In genomic region chr5:113378960-113379541, GRCh38 we compare ENCODE assay signal across 8 cellular contexts. TPM values are rescaled to one million over a fixed set of nuclear protein-coding genes. Genes with fewer than 3 reads are reported as not detected.
DNase-seq lines count a peak whose midpoint lies in the region; ATAC-seq and TF ChIP-seq lines count a peak whose summit lies in the region.

No MANE protein-coding gene starts in this region.

- WGBS in upper lobe of left lung, 2 donors: 14 to 22% methylated on average over 4 of the region's 4 CpGs

- peaks cover 4% of the 10 kb centered on the region for H3K27me3 Mint-ChIP-seq in CD4-positive, CD25-positive, alpha-beta regulatory T cell
- H3K27me3 Mint-ChIP-seq in activated T-cell treated with anti-CD3 and anti-CD28 coated beads, Interleukin-2, amount 50 U/mL, for 72 hours (ENCODE audit: low read depth): peaks cover 30% of the 10 kb centered on the region

- peaks cover 18 to 47% (median 38%) of the 10 kb centered on the region in 4 donors for H3K4me1 Mint-ChIP-seq in CD4-positive, CD25-positive, alpha-beta regulatory T cell
- H3K4me1 Mint-ChIP-seq in activated T-cell treated with anti-CD3 and anti-CD28 coated beads, Interleukin-2, amount 50 U/mL, for 72 hours (ENCODE audit: low read depth): peaks cover 36% of the 10 kb centered on the region

- H3K36me3 Mint-ChIP-seq in CD4-positive, CD25-positive, alpha-beta regulatory T cell: no peaks in the 10 kb centered on the region
- H3K36me3 Mint-ChIP-seq in activated T-cell treated with anti-CD3 and anti-CD28 coated beads, Interleukin-2, amount 50 U/mL, for 72 hours (ENCODE audit: insufficient read depth in 2 of 2): no peaks in the 10 kb centered on the region

- POLR2A ChIA-PET in Panc1 (lab: Charles Lee): interaction anchor here (0.6 kb wide), 1 partner anchor 328 kb away, joined by 5 read pairs; no protein-coding TSS in a partner anchor

- peak overlapping the region; percentile 71 for H3K4me3 ChIP-seq in CD4-positive, CD25-positive, alpha-beta regulatory T cell (ENCODE audit: low read depth, low read length)
- H3K4me3 ChIP-seq in Panc1 (ENCODE audit: low read depth in 2 of 2, low read length in 2 of 2): no peak overlapping the region
- H3K4me3 ChIP-seq in fibroblast of pulmonary artery (replicated peaks; ENCODE audit: low read depth, low read length): no peak overlapping the region
- no peak overlapping the region for H3K4me3 ChIP-seq in upper lobe of left lung

- peak overlapping the region in 2 of 3 donors; percentile 49 to 67 for H3K27ac Mint-ChIP-seq in CD4-positive, CD25-positive, alpha-beta regulatory T cell
- H3K27ac Mint-ChIP-seq in activated T-cell treated with anti-CD3 and anti-CD28 coated beads, Interleukin-2, amount 50 U/mL, for 72 hours: no peak overlapping the region

- ATAC-seq in CD4-positive, CD25-positive, alpha-beta regulatory T cell (ENCODE audit: low read depth in 2 of 2): peak; percentile 48 to 56
- ATAC-seq in GM19351 (IDR thresholded peaks at IDR 0.05; ENCODE audit: unreplicated experiment) (peak; percentile 80), HG03565 (IDR thresholded peaks at IDR 0.05; ENCODE audit: unreplicated experiment) (peak; percentile 81), Panc1 (peak; percentile 77), omental fat pad (ENCODE audit: low FRiP score) (peak; percentile 68), upper lobe of left lung (ENCODE audit: low FRiP score in 2 of 2) (peak in 1 of 2 donors; percentile 84)
- ATAC-seq in activated T-cell treated with anti-CD3 and anti-CD28 coated beads, Interleukin-2, amount 50 U/mL, for 72 hours (replicated peaks in 1 of 2): peak; percentile 68 to 75

- CTCF ChIA-PET in Panc1 (lab: Charles Lee): interaction anchor here (0.6 to 1.7 kb wide), 2 partner anchors 114 to 132 kb away, joined by 3 to 7 read pairs; no protein-coding TSS in a partner anchor

- TF ChIP-seq EP300 in upper lobe of left lung (IDR thresholded peaks at IDR 0.05): no peak

- intact Hi-C loops in Panc1 (cut with micrococcal nuclease; ENCODE audit: unreplicated experiment): loop anchor here (1.0 kb wide), 2 partner anchors 132 to 227 kb away; no protein-coding TSS in a partner anchor

- no peaks in the 10 kb centered on the region for H3K9me3 Mint-ChIP-seq in CD4-positive, CD25-positive, alpha-beta regulatory T cell
- H3K9me3 Mint-ChIP-seq in activated T-cell treated with anti-CD3 and anti-CD28 coated beads, Interleukin-2, amount 50 U/mL, for 72 hours: no peaks in the 10 kb centered on the region

- no peaks in the 10 kb centered on the region for H3K27me3 ChIP-seq in CD4-positive, CD25-positive, alpha-beta regulatory T cell (ENCODE audit: control insufficient read depth, insufficient read depth, low read length)
- no peaks in the 10 kb centered on the region for H3K27me3 ChIP-seq in Panc1 (ENCODE audit: control insufficient read depth, insufficient read depth, low read length)
- H3K27me3 ChIP-seq in upper lobe of left lung: no peaks in the 10 kb centered on the region

- peak overlapping the region; percentile 16 to 69 (median 60) for H3K4me3 Mint-ChIP-seq in CD4-positive, CD25-positive, alpha-beta regulatory T cell
- H3K4me3 Mint-ChIP-seq in activated T-cell treated with anti-CD3 and anti-CD28 coated beads, Interleukin-2, amount 50 U/mL, for 72 hours: no peak overlapping the region

- DNase-seq in CD4-positive, CD25-positive, alpha-beta regulatory T cell: peak; percentile 27 to 79 (median 46)
- DNase-seq in Panc1 (ENCODE audit: low read depth, low spot score): peak; percentile 39
- peak; percentile 65 to 68 for DNase-seq in activated T-cell treated with anti-CD3 and anti-CD28 coated beads, Interleukin-2, amount 50 U/mL, for 72 hours
- peak; percentile 72 for DNase-seq in fibroblast of pulmonary artery (ENCODE audit: low read depth)
- DNase-seq in omental fat pad (ENCODE audit: low spot score): no peak
- DNase-seq in upper lobe of left lung: peak in 1 of 2 donors; percentile 25

- in situ Hi-C loops in Panc1 (cut with HindIII; ENCODE audit: low pct_unique_long_range_greater_than_20kb, low sequenced_read_pairs): no loop called here

- H3K27ac ChIP-seq in CD4-positive, CD25-positive, alpha-beta regulatory T cell (ENCODE audit: insufficient read depth, low read length, poor library complexity, severe bottlenecking): no peak overlapping the region
- no peak overlapping the region for H3K27ac ChIP-seq in Panc1 (ENCODE audit: low read length)
- H3K27ac ChIP-seq in upper lobe of left lung: no peak overlapping the region

- H3K36me3 ChIP-seq in CD4-positive, CD25-positive, alpha-beta regulatory T cell (ENCODE audit: control insufficient read depth, insufficient read depth, low read length): no peaks in the 10 kb centered on the region
- H3K36me3 ChIP-seq in Panc1 (ENCODE audit: control insufficient read depth, insufficient read depth, low read length) (no peaks in the 10 kb centered on the region), upper lobe of left lung (no peaks in the 10 kb centered on the region)

- no peak for TF ChIP-seq POLR2A in upper lobe of left lung (IDR thresholded peaks at IDR 0.05)

- BruUV-seq in Panc1 (replicated peaks; lab: Mats Ljungman, UMichigan): no TSS peak

- TF ChIP-seq CTCF in Panc1 (IDR thresholded peaks at IDR 0.05) (peak; percentile 86), fibroblast of pulmonary artery (IDR thresholded peaks at IDR 0.05; ENCODE audit: low read length, missing control alignments) (peak; percentile 78), omental fat pad (IDR thresholded peaks at IDR 0.05) (peak in 1 of 3 donors; percentile 15), upper lobe of left lung (IDR thresholded peaks at IDR 0.05) (peak; percentile 24 to 67 (median 58))

- H3K9me3 ChIP-seq in CD4-positive, CD25-positive, alpha-beta regulatory T cell (ENCODE audit: control insufficient read depth in 2 of 2, low read length in 2 of 2): no peaks in the 10 kb centered on the region
- H3K9me3 ChIP-seq in Panc1 (ENCODE audit: control insufficient read depth, insufficient read depth, low read depth, low read length): no peaks in the 10 kb centered on the region
- no peaks in the 10 kb centered on the region for H3K9me3 ChIP-seq in upper lobe of left lung

- peaks cover 23% of the 10 kb centered on the region for H3K4me1 ChIP-seq in CD4-positive, CD25-positive, alpha-beta regulatory T cell (ENCODE audit: control insufficient read depth, insufficient read depth, low read length, poor library complexity, severe bottlenecking)
- H3K4me1 ChIP-seq in Panc1 (ENCODE audit: control insufficient read depth, insufficient read depth, low read length) (no peaks in the 10 kb centered on the region), upper lobe of left lung (peaks cover 6 to 11% (median 9%) of the 10 kb centered on the region in 4 donors)

RNA-seq across cellular contexts. Expression of gene TSSK1B, which starts 55.7 kb away (rescaled TPM):
- total RNA-seq in CD4-positive, CD25-positive, alpha-beta regulatory T cell: not detected
- not detected for polyA plus RNA-seq in CD4-positive, CD25-positive, alpha-beta regulatory T cell
- total RNA-seq in Panc1 (2021; ENCODE audit: unreplicated experiment): not detected
- polyA plus RNA-seq in Panc1 (2012; ENCODE audit: insufficient read length): not detected
- total RNA-seq in activated T-cell treated with anti-CD3 and anti-CD28 coated beads, Interleukin-2, amount 50 U/mL, for 72 hours: not detected
- total RNA-seq in omental fat pad: not detected
- under 1 TPM in 3 of 6 donors, not detected in 3; 0.09 to 0.30 (median 0.15) TPM for total RNA-seq in upper lobe of left lung

Comparison
In these comparisons a context has a peak if more than half of its experiments do, and no peak if none do; other contexts are left out.
1. H3K4me3 Mint-ChIP-seq: peak in CD4-positive, CD25-positive, alpha-beta regulatory T cell (4 of 4); none in activated T-cell treated with anti-CD3 and anti-CD28 coated beads, Interleukin-2, amount 50 U/mL, for 72 hours (0 of 2).